In genomic region chr19:33616857-33617256, GRCh38 we compare ENCODE assay signal across 36 cellular contexts. TPM values are rescaled to one million over a fixed set of nuclear protein-coding genes. Genes with fewer than 3 reads are reported as not detected.
"Had no signal": no experiment of that assay in that cellular context is flagged by ENCODE, and none has a peak within 500 bp of the region (broad histone marks: within the 10 kb centered on the region; RNA-seq: fewer than 3 reads in every experiment).

No MANE protein-coding gene starts in this region.

- DNase-seq: activated effector memory CD4-positive, alpha-beta T cell treated with Interleukin-2 at 50 U/mL for 16 hours; activated gamma-delta T cell; activated gamma-delta T cell treated with Interleukin-2 at 50 U/mL for 16 hours; activated naive CD4-positive, alpha-beta T cell; activated naive CD4-positive, alpha-beta T cell treated with anti-CD3 and anti-CD28 coated beads for 36 hours; activated naive CD4-positive, alpha-beta T cell treated with anti-CD3 and anti-CD28 coated beads, Interleukin-2, amount 10 ng/mL, durations not matched to agents 7 days and 5 days; activated naive CD4-positive, alpha-beta T cell treated with anti-CD3 and anti-CD28 coated beads, Interleukin-2, amount 50 U/mL, for 16 hours; activated naive CD4-positive, alpha-beta T cell treated with Interleukin-2 at 50 U/mL for 16 hours; activated naive CD8-positive, alpha-beta T cell treated with anti-CD3 and anti-CD28 coated beads for 36 hours; activated naive CD8-positive, alpha-beta T cell treated with anti-CD3 and anti-CD28 coated beads, Interleukin-2, amount 10 ng/mL, durations not matched to agents 7 days and 5 days; activated naive CD8-positive, alpha-beta T cell treated with anti-CD3 and anti-CD28 coated beads, Interleukin-2, amount 50 U/mL, for 24 hours; activated T-cell treated with anti-CD3 and anti-CD28 coated beads, Interleukin-2, amount 50 U/mL, for 1 hour; activated T-cell treated with anti-CD3 and anti-CD28 coated beads, Interleukin-2, amount 50 U/mL, for 24 hours; activated T-cell treated with anti-CD3 and anti-CD28 coated beads, Interleukin-2, amount 50 U/mL, for 48 hours; adrenal gland; amniotic stem cell; amygdala; anterior cingulate cortex; aorta; body of pancreas; brain microvascular endothelial cell; caudate nucleus; central memory CD4-positive, alpha-beta T cell; cerebellar nuclear complex; colonic mucosa had no signal

- H3K9me3 ChIP-seq: adrenal gland, body of pancreas, breast epithelium, colonic mucosa had no signal

- H3K36me3 Mint-ChIP-seq: activated naive CD4-positive, alpha-beta T cell treated with anti-CD3 and anti-CD28 coated beads, Interleukin-2, amount 10 ng/mL, durations not matched to agents 7 days and 5 days; activated naive CD4-positive, alpha-beta T cell treated with anti-CD3 and anti-CD28 coated beads, Interleukin-2, amount 50 U/mL, for 24 hours; activated naive CD4-positive, alpha-beta T cell treated with anti-CD3 and anti-CD28 coated beads, Interleukin-2, amount 50 U/mL, for 72 hours; activated naive CD8-positive, alpha-beta T cell; activated naive CD8-positive, alpha-beta T cell treated with anti-CD3 and anti-CD28 coated beads for 36 hours; activated naive CD8-positive, alpha-beta T cell treated with anti-CD3 and anti-CD28 coated beads, Interleukin-2, amount 10 ng/mL, durations not matched to agents 7 days and 5 days; brain had no signal

- ATAC-seq: activated naive CD8-positive, alpha-beta T cell treated with anti-CD3 and anti-CD28 coated beads, Interleukin-2, amount 50 U/mL, for 24 hours; body of pancreas had no signal

- H3K4me1 Mint-ChIP-seq: activated naive CD4-positive, alpha-beta T cell treated with anti-CD3 and anti-CD28 coated beads, Interleukin-2, amount 10 ng/mL, durations not matched to agents 7 days and 5 days; activated naive CD4-positive, alpha-beta T cell treated with anti-CD3 and anti-CD28 coated beads, Interleukin-2, amount 50 U/mL, for 24 hours; activated naive CD8-positive, alpha-beta T cell treated with anti-CD3 and anti-CD28 coated beads for 36 hours; activated naive CD8-positive, alpha-beta T cell treated with anti-CD3 and anti-CD28 coated beads, Interleukin-2, amount 10 ng/mL, durations not matched to agents 7 days and 5 days; activated naive CD8-positive, alpha-beta T cell treated with anti-CD3 and anti-CD28 coated beads, Interleukin-2, amount 50 U/mL, for 24 hours; brain; central memory CD8-positive, alpha-beta T cell had no signal

- H3K27me3 ChIP-seq: ascending aorta, body of pancreas had no signal

- H3K4me3 ChIP-seq: adrenal gland, ascending aorta, body of pancreas, breast epithelium, cardiac muscle cell, colonic mucosa had no signal

- H3K4me1 ChIP-seq: ascending aorta, breast epithelium, colonic mucosa had no signal

- H3K27ac ChIP-seq: adrenal gland, ascending aorta, body of pancreas, brain microvascular endothelial cell, breast epithelium, cardiac muscle cell, colonic mucosa had no signal

- H3K4me3 Mint-ChIP-seq: activated naive CD4-positive, alpha-beta T cell treated with anti-CD3 and anti-CD28 coated beads for 36 hours; activated naive CD4-positive, alpha-beta T cell treated with anti-CD3 and anti-CD28 coated beads, Interleukin-2, amount 10 ng/mL, durations not matched to agents 7 days and 5 days; activated naive CD4-positive, alpha-beta T cell treated with anti-CD3 and anti-CD28 coated beads, Interleukin-2, amount 50 U/mL, for 24 hours; activated naive CD8-positive, alpha-beta T cell; activated naive CD8-positive, alpha-beta T cell treated with anti-CD3 and anti-CD28 coated beads for 36 hours; activated naive CD8-positive, alpha-beta T cell treated with anti-CD3 and anti-CD28 coated beads, Interleukin-2, amount 10 ng/mL, durations not matched to agents 7 days and 5 days; activated naive CD8-positive, alpha-beta T cell treated with anti-CD3 and anti-CD28 coated beads, Interleukin-2, amount 50 U/mL, for 24 hours; activated T-cell treated with anti-CD3 and anti-CD28 coated beads, Interleukin-2, amount 50 U/mL, for 24 hours; activated T-helper 1 cell treated with anti-CD3 and anti-CD28 coated beads, Interleukin-12 subunit alpha, Interleukin-12 subunit beta, Interleukin-2, Interleukin-4 antibody, amounts not matched to agents 30 ng/mL and 10 ng/mL and 1 ng/mL, durations not matched to agents 14 hours and 24 hours and 36 hours; brain; central memory CD8-positive, alpha-beta T cell had no signal

- H3K9me3 Mint-ChIP-seq: activated naive CD4-positive, alpha-beta T cell treated with anti-CD3 and anti-CD28 coated beads, Interleukin-2, amount 10 ng/mL, durations not matched to agents 7 days and 5 days; activated naive CD4-positive, alpha-beta T cell treated with anti-CD3 and anti-CD28 coated beads, Interleukin-2, amount 50 U/mL, for 24 hours; activated naive CD4-positive, alpha-beta T cell treated with anti-CD3 and anti-CD28 coated beads, Interleukin-2, amount 50 U/mL, for 72 hours; activated naive CD8-positive, alpha-beta T cell treated with anti-CD3 and anti-CD28 coated beads for 36 hours; activated naive CD8-positive, alpha-beta T cell treated with anti-CD3 and anti-CD28 coated beads, Interleukin-2, amount 10 ng/mL, durations not matched to agents 7 days and 5 days; activated naive CD8-positive, alpha-beta T cell treated with anti-CD3 and anti-CD28 coated beads, Interleukin-2, amount 50 U/mL, for 24 hours; activated T-cell treated with anti-CD3 and anti-CD28 coated beads, Interleukin-2, amount 50 U/mL, for 24 hours; activated T-helper 1 cell treated with anti-CD3 and anti-CD28 coated beads, Interleukin-12 subunit alpha, Interleukin-12 subunit beta, Interleukin-2, Interleukin-4 antibody, amounts not matched to agents 30 ng/mL and 10 ng/mL and 1 ng/mL, durations not matched to agents 14 hours and 24 hours and 36 hours; activated T-helper 2 cell treated with anti-CD3 and anti-CD28 coated beads, Interferon-gamma antibody, Interleukin-2, Interleukin-4, amounts not matched to agents 10 μg/mL and 5 μg/mL and 100 μg/mL, durations not matched to agents 14 hours and 24 hours and 36 hours; central memory CD8-positive, alpha-beta T cell had no signal

- H3K36me3 ChIP-seq: adrenal gland, ascending aorta, brain microvascular endothelial cell, breast epithelium, cardiac muscle cell, colonic mucosa had no signal

- H3K27ac Mint-ChIP-seq: activated naive CD4-positive, alpha-beta T cell treated with anti-CD3 and anti-CD28 coated beads for 36 hours; activated naive CD4-positive, alpha-beta T cell treated with anti-CD3 and anti-CD28 coated beads, Interleukin-2, amount 10 ng/mL, durations not matched to agents 7 days and 5 days; activated naive CD4-positive, alpha-beta T cell treated with anti-CD3 and anti-CD28 coated beads, Interleukin-2, amount 50 U/mL, for 24 hours; activated naive CD4-positive, alpha-beta T cell treated with anti-CD3 and anti-CD28 coated beads, Interleukin-2, amount 50 U/mL, for 72 hours; activated naive CD8-positive, alpha-beta T cell; activated naive CD8-positive, alpha-beta T cell treated with anti-CD3 and anti-CD28 coated beads for 36 hours; activated naive CD8-positive, alpha-beta T cell treated with anti-CD3 and anti-CD28 coated beads, Interleukin-2, amount 10 ng/mL, durations not matched to agents 7 days and 5 days; activated naive CD8-positive, alpha-beta T cell treated with anti-CD3 and anti-CD28 coated beads, Interleukin-2, amount 50 U/mL, for 24 hours; activated T-cell treated with anti-CD3 and anti-CD28 coated beads, Interleukin-2, amount 50 U/mL, for 24 hours; activated T-helper 1 cell treated with anti-CD3 and anti-CD28 coated beads, Interleukin-12 subunit alpha, Interleukin-12 subunit beta, Interleukin-2, Interleukin-4 antibody, amounts not matched to agents 30 ng/mL and 10 ng/mL and 1 ng/mL, durations not matched to agents 14 hours and 24 hours and 36 hours; activated T-helper 2 cell treated with anti-CD3 and anti-CD28 coated beads, Interferon-gamma antibody, Interleukin-2, Interleukin-4, amounts not matched to agents 10 μg/mL and 5 μg/mL and 100 μg/mL, durations not matched to agents 14 hours and 24 hours and 36 hours; brain had no signal

RNA-seq across cellular contexts. Expression of gene CHST8, which starts 4.9 kb away (rescaled TPM):
- total RNA-seq: activated naive CD4-positive, alpha-beta T cell treated with anti-CD3 and anti-CD28 coated beads for 36 hours; activated naive CD4-positive, alpha-beta T cell treated with anti-CD3 and anti-CD28 coated beads, Interleukin-2, amount 50 U/mL, for 72 hours; activated naive CD8-positive, alpha-beta T cell treated with anti-CD3 and anti-CD28 coated beads for 36 hours; activated naive CD8-positive, alpha-beta T cell treated with anti-CD3 and anti-CD28 coated beads, Interleukin-2, amount 10 ng/mL, durations not matched to agents 7 days and 5 days; activated T-helper 1 cell treated with anti-CD3 and anti-CD28 coated beads, Interleukin-12 subunit alpha, Interleukin-12 subunit beta, Interleukin-2, Interleukin-4 antibody, amounts not matched to agents 30 ng/mL and 10 ng/mL and 1 ng/mL, durations not matched to agents 14 hours and 24 hours and 36 hours; activated T-helper 2 cell treated with anti-CD3 and anti-CD28 coated beads, Interferon-gamma antibody, Interleukin-2, Interleukin-4, amounts not matched to agents 10 μg/mL and 5 μg/mL and 100 μg/mL, durations not matched to agents 14 hours and 24 hours and 36 hours; ascending aorta; astrocyte; colonic mucosa had no signal
